12 cellular contexts compared by ENCODE assay signal in genomic region chr7:131625817-131626372, GRCh38.
A peak's percentile ranks its signal among the peaks of the same experiment; 100 is the strongest.
DNase-seq lines count a peak whose midpoint lies in the region; ATAC-seq and TF ChIP-seq lines count a peak whose summit lies in the region.
"Had no signal": no experiment of that assay in that cellular context is flagged by ENCODE, and none has a peak within 500 bp of the region (broad histone marks: within the 10 kb centered on the region; RNA-seq: fewer than 3 reads in every experiment).

No MANE protein-coding gene starts in this region.

- TF ChIP-seq CTCF in fibroblast of pulmonary artery (IDR thresholded peaks at IDR 0.05; ENCODE audit: low read length, missing control alignments) = no peak

- DNase-seq in CMK (ENCODE audit: low read depth) (peak; percentile 37), RPMI8226 (peak; percentile 44), fibroblast of pulmonary artery (ENCODE audit: low read depth) (peak; percentile 38), myocyte (ENCODE audit: low read depth) (peak; percentile 97), H4 (ENCODE audit: low spot score) (no peak)
- DNase-seq in activated CD4-positive, alpha-beta T cell treated with anti-CD3 and anti-CD28 coated beads for 4 hours = no peak
- DNase-seq: activated T-cell treated with anti-CD3 and anti-CD28 coated beads, Interleukin-2, amount 50 U/mL, for 24 hours; CD8-positive, alpha-beta T cell; stimulated activated CD4-positive, alpha-beta T cell treated with anti-CD3 and anti-CD28 coated beads, Interleukin-2, amount 100 ng/mL, for 48 hours had no signal

- no peak overlapping the region for H3K4me3 ChIP-seq in fibroblast of pulmonary artery (replicated peaks; ENCODE audit: low read depth, low read length)
- H3K4me3 ChIP-seq: esophagus muscularis mucosa had no signal

- ATAC-seq in HG03571 (IDR thresholded peaks at IDR 0.05; ENCODE audit: unreplicated experiment) (no peak), HG02571 (IDR thresholded peaks at IDR 0.05; ENCODE audit: unreplicated experiment) (no peak)
- ATAC-seq: CD8-positive, alpha-beta T cell had no signal

Comparison
In these comparisons a context has a peak if more than half of its experiments do, and no peak if none do; other contexts are left out.
1. DNase-seq: peak in CMK (single experiment), RPMI8226 (single experiment), fibroblast of pulmonary artery (single experiment) and myocyte (single experiment); none in H4 (single experiment) and activated CD4-positive, alpha-beta T cell treated with anti-CD3 and anti-CD28 coated beads for 4 hours (0 of 2).